ENCODE assay signal across 8 cellular contexts in the genomic region with DNA sequence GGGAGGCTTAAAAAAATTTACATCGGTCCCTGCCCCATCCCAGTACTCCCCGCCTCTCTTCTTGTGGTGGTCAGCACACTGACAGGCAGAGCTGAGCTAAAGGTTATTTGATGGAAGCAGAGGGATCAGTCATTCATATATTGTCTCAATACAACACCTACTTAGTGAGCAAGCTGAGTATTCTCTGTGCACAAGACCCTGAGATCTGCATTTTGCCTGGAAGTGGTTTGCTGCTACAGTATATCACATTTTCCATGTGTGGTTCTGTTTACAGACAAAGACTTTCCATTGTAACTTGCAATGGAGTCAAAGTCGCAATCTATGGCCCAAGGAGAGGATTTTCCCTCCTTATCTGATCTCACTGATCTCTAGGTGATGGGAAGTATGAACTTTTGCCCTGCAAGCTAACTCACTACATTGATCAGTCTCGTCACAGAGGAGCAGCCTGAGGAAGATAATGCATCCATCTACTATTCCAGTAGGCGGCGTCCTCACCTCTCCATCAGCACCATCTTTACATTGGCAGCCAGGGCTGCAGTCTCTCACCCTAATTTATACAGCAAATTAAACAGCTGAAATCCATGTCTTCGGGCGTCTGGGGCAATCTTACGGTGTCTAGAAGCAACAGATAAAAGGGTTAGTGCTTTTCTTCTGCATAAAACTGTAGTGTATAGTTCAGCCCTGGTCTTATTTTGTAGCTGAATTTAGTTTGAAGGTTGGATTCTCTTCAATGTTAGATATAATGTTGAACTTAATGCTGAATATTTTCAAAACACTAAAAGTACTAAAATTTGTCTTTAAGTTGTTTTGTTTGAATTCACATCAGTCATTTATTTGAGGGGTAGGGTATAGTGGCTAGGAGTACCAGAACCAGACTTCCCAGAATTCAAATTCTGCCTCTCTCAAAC. TPM values are rescaled to one million over a fixed set of nuclear protein-coding genes. Genes with fewer than 3 reads are reported as not detected.
DNase-seq lines count a peak whose midpoint lies in the region; ATAC-seq and TF ChIP-seq lines count a peak whose summit lies in the region.

No MANE protein-coding gene starts in this region.

- no peak overlapping the region for H3K27ac Mint-ChIP-seq in activated CD8-positive, alpha-beta memory T cell treated with anti-CD3 and anti-CD28 coated beads, Interleukin-2, amount 10 ng/mL, durations not matched to agents 7 days and 5 days

- H3K27ac ChIP-seq in esophagus squamous epithelium (no peak overlapping the region), neutrophil (no peak overlapping the region)

- ATAC-seq in GM19463 (IDR thresholded peaks at IDR 0.05; ENCODE audit: unreplicated experiment) (peak; percentile 49), HG03565 (IDR thresholded peaks at IDR 0.05; ENCODE audit: unreplicated experiment) (peak; percentile 49), GM18517 (IDR thresholded peaks at IDR 0.05; ENCODE audit: unreplicated experiment) (no peak)
- peak; percentile 63 for ATAC-seq in activated CD8-positive, alpha-beta memory T cell treated with anti-CD3 and anti-CD28 coated beads, Interleukin-2, amount 10 ng/mL, durations not matched to agents 7 days and 5 days

- no peak overlapping the region for H3K4me3 Mint-ChIP-seq in activated CD8-positive, alpha-beta memory T cell treated with anti-CD3 and anti-CD28 coated beads, Interleukin-2, amount 10 ng/mL, durations not matched to agents 7 days and 5 days

- peaks cover 43% of the 10 kb centered on the region for H3K4me1 Mint-ChIP-seq in activated CD8-positive, alpha-beta memory T cell treated with anti-CD3 and anti-CD28 coated beads, Interleukin-2, amount 10 ng/mL, durations not matched to agents 7 days and 5 days

- no peaks in the 10 kb centered on the region for H3K36me3 ChIP-seq in esophagus squamous epithelium
- H3K36me3 ChIP-seq in neutrophil: no peaks in the 10 kb centered on the region

- TF ChIP-seq CTCF in esophagus squamous epithelium (IDR thresholded peaks at IDR 0.05) (peak; percentile 67 to 85 (median 80)), neutrophil (IDR thresholded peaks at IDR 0.05) (peak; percentile 53)

- H3K27me3 ChIP-seq in esophagus squamous epithelium (no peaks in the 10 kb centered on the region), neutrophil (peaks cover 34% of the 10 kb centered on the region)

- H3K4me3 ChIP-seq in esophagus squamous epithelium (no peak overlapping the region), neutrophil (ENCODE audit: low read depth in 1 of 2, low read length in 1 of 2) (no peak overlapping the region)

- intact Hi-C loops in esophagus squamous epithelium (cut with DNase I): loop anchor here (10.0 kb wide), 2 partner anchors 151 to 331 kb away; no protein-coding TSS in a partner anchor

- H3K27me3 Mint-ChIP-seq in activated CD8-positive, alpha-beta memory T cell treated with anti-CD3 and anti-CD28 coated beads, Interleukin-2, amount 10 ng/mL, durations not matched to agents 7 days and 5 days: no peaks in the 10 kb centered on the region

- CTCF ChIA-PET in activated CD8-positive, alpha-beta memory T cell treated with anti-CD3 and anti-CD28 coated beads, Interleukin-2, amount 10 ng/mL, durations not matched to agents 7 days and 5 days (lab: Charles Lee): interaction anchor here (0.7 to 9.8 kb wide), 34 partner anchors 8 to 336 kb away, joined by 3 to 85 read pairs (median 5); a partner anchor contains a TSS

- 22 to 35% methylated on average over 6 to 9 of the region's 9 CpGs for WGBS in esophagus squamous epithelium, 2 donors

- no peak for TF ChIP-seq POLR2A in esophagus squamous epithelium (IDR thresholded peaks at IDR 0.05)

- DNase-seq in DMS 273 treated with DMSO at 0.1 percent for 48 hours (lab: John Stamatoyannopoulos, UW): peak; percentile 68
- peak; percentile 52 for DNase-seq in NCI-H774 (lab: John Stamatoyannopoulos, UW)
- DNase-seq in activated CD8-positive, alpha-beta memory T cell treated with anti-CD3 and anti-CD28 coated beads, Interleukin-2, amount 10 ng/mL, durations not matched to agents 7 days and 5 days: peak; percentile 84
- DNase-seq in esophagus squamous epithelium (lab: John Stamatoyannopoulos, UW): no peak

- peaks cover 3% of the 10 kb centered on the region for H3K36me3 Mint-ChIP-seq in activated CD8-positive, alpha-beta memory T cell treated with anti-CD3 and anti-CD28 coated beads, Interleukin-2, amount 10 ng/mL, durations not matched to agents 7 days and 5 days

- no peaks in the 10 kb centered on the region for H3K9me3 Mint-ChIP-seq in activated CD8-positive, alpha-beta memory T cell treated with anti-CD3 and anti-CD28 coated beads, Interleukin-2, amount 10 ng/mL, durations not matched to agents 7 days and 5 days (ENCODE audit: low read depth)

- H3K9me3 ChIP-seq in esophagus squamous epithelium (no peaks in the 10 kb centered on the region), neutrophil (no peaks in the 10 kb centered on the region)

- H3K4me1 ChIP-seq in esophagus squamous epithelium (peaks cover 0 to 22% (median 3%) of the 10 kb centered on the region in 3 donors), neutrophil (ENCODE audit: control insufficient read depth in 1 of 2, insufficient read depth in 1 of 2, low read depth in 1 of 2, low read length in 1 of 2) (peaks cover 26 to 31% of the 10 kb centered on the region in 2 experiments)

RNA-seq across cellular contexts. Expression of a gene that starts 3.2 kb away (rescaled TPM):
- 10 to 100 TPM; 49.7 to 63.2 TPM for total RNA-seq in activated CD8-positive, alpha-beta memory T cell treated with anti-CD3 and anti-CD28 coated beads, Interleukin-2, amount 10 ng/mL, durations not matched to agents 7 days and 5 days
- total RNA-seq in esophagus squamous epithelium: 1 to 10 TPM; 2.7 to 9.2 (median 4.0) TPM

Comparison
In these comparisons a context has a peak if more than half of its experiments do, and no peak if none do; other contexts are left out.
1. RNA of a gene that starts 3.2 kb away (total RNA-seq): 49.7 to 63.2 TPM in activated CD8-positive, alpha-beta memory T cell treated with anti-CD3 and anti-CD28 coated beads, Interleukin-2, amount 10 ng/mL, durations not matched to agents 7 days and 5 days; 2.7 to 9.2 TPM in esophagus squamous epithelium; every median in the first group is over 4 times any median in the second.